Comparison of ENCODE assay signal across 9 cellular contexts in genomic region chr1:244460195-244460594, GRCh38. TPM values are rescaled to one million over a fixed set of nuclear protein-coding genes. Genes with fewer than 3 reads are reported as not detected.
A peak's percentile ranks its signal among the peaks of the same experiment; 100 is the strongest.
DNase-seq lines count a peak whose midpoint lies in the region; ATAC-seq lines count a peak whose summit lies in the region.
"Had no signal": no experiment of that assay in that cellular context is flagged by ENCODE, and none has a peak within 500 bp of the region (broad histone marks: within the 10 kb centered on the region; RNA-seq: fewer than 3 reads in every experiment).

No MANE protein-coding gene starts in this region.

- H3K9me3 Mint-ChIP-seq in activated CD8-positive, alpha-beta memory T cell treated with anti-CD3 and anti-CD28 coated beads, Interleukin-2, amount 10 ng/mL, durations not matched to agents 7 days and 5 days (ENCODE audit: low read depth) = peaks cover 6% of the 10 kb centered on the region

- peaks cover 24% of the 10 kb centered on the region for H3K36me3 Mint-ChIP-seq in activated CD8-positive, alpha-beta memory T cell treated with anti-CD3 and anti-CD28 coated beads, Interleukin-2, amount 10 ng/mL, durations not matched to agents 7 days and 5 days

- H3K27me3 ChIP-seq in BLaER1 (no peaks in the 10 kb centered on the region), mesenchymal stem cell (ENCODE audit: control insufficient read depth in 1 of 2, insufficient read depth in 1 of 2, low read length in 2 of 2) (no peaks in the 10 kb centered on the region)

- H3K4me2 ChIP-seq in BLaER1 = peak overlapping the region; percentile 64; the same call in 1 of the 2 replicates
- H3K4me2 ChIP-seq in mesenchymal stem cell (ENCODE audit: low read length, poor library complexity, severe bottlenecking) = no peak overlapping the region

- no peak overlapping the region for H3K27ac ChIP-seq in BLaER1
- no peak overlapping the region for H3K27ac ChIP-seq in mesenchymal stem cell (ENCODE audit: low read length, poor library complexity, severe bottlenecking)

- H3K18ac ChIP-seq in mesenchymal stem cell (ENCODE audit: low read depth in 1 of 2, low read length in 2 of 2) = no peak overlapping the region

- H3K79me1 ChIP-seq in mesenchymal stem cell (replicated peaks; ENCODE audit: low read length, poor library complexity, severe bottlenecking) = peaks cover 4% of the 10 kb centered on the region

- H2BK5ac ChIP-seq in mesenchymal stem cell (ENCODE audit: low read depth, low read length, poor library complexity, severe bottlenecking) = no peak overlapping the region

- no peak overlapping the region for H2BK120ac ChIP-seq in mesenchymal stem cell (ENCODE audit: low read depth, low read length)

- CTCF ChIA-PET in activated CD8-positive, alpha-beta memory T cell treated with anti-CD3 and anti-CD28 coated beads, Interleukin-2, amount 10 ng/mL, durations not matched to agents 7 days and 5 days (lab: Charles Lee) = no interaction called here

- H2BK12ac ChIP-seq in mesenchymal stem cell (ENCODE audit: low read length in 2 of 2) = no peak overlapping the region

- H3K4me1 Mint-ChIP-seq in activated CD8-positive, alpha-beta memory T cell treated with anti-CD3 and anti-CD28 coated beads, Interleukin-2, amount 10 ng/mL, durations not matched to agents 7 days and 5 days = peaks cover 19% of the 10 kb centered on the region

- no peak overlapping the region for H4K8ac ChIP-seq in mesenchymal stem cell (ENCODE audit: low read length)

- H4K20me1 ChIP-seq in BLaER1 = no peaks in the 10 kb centered on the region

- H2AFZ ChIP-seq in mesenchymal stem cell (ENCODE audit: low read depth, low read length) = no peak overlapping the region

- no peaks in the 10 kb centered on the region for H3K36me3 ChIP-seq in BLaER1
- peaks cover 7 to 8% of the 10 kb centered on the region in 2 experiments for H3K36me3 ChIP-seq in mesenchymal stem cell (ENCODE audit: control insufficient read depth in 1 of 2, insufficient read depth in 2 of 2, low read depth in 1 of 2, low read length in 2 of 2)

- no peak overlapping the region for H2AK5ac ChIP-seq in mesenchymal stem cell (ENCODE audit: low read length, severe bottlenecking)

- 0 out of 2 replicates have a peak overlapping the region, but pooled peaks have one; percentile 69 for H3K4me3 ChIP-seq in BLaER1
- H3K4me3 ChIP-seq in mesenchymal stem cell (ENCODE audit: insufficient read depth in 1 of 2, low read depth in 1 of 2, low read length in 2 of 2) = no peak overlapping the region

- 98% methylated on average over 3 of the region's 4 CpGs for WGBS in mesenchymal stem cell

- H3K9me3 ChIP-seq in BLaER1 (peaks cover 11% of the 10 kb centered on the region), mesenchymal stem cell (ENCODE audit: control insufficient read depth, low read length) (no peaks in the 10 kb centered on the region)

- no peak overlapping the region for H3K14ac ChIP-seq in mesenchymal stem cell (ENCODE audit: low read length in 2 of 2)

- H3K9ac ChIP-seq in BLaER1 (no peak overlapping the region), mesenchymal stem cell (ENCODE audit: low read length) (peak overlapping the region; percentile 94)

- no peaks in the 10 kb centered on the region for H3K27me3 Mint-ChIP-seq in activated CD8-positive, alpha-beta memory T cell treated with anti-CD3 and anti-CD28 coated beads, Interleukin-2, amount 10 ng/mL, durations not matched to agents 7 days and 5 days

- H3K4me1 ChIP-seq in BLaER1 (peaks cover 11% of the 10 kb centered on the region), mesenchymal stem cell (ENCODE audit: control insufficient read depth, insufficient read depth, low read depth, low read length) (peaks cover 5% of the 10 kb centered on the region)

- H3K27ac Mint-ChIP-seq in activated CD8-positive, alpha-beta memory T cell treated with anti-CD3 and anti-CD28 coated beads, Interleukin-2, amount 10 ng/mL, durations not matched to agents 7 days and 5 days = peak overlapping the region; percentile 96

- H2BK15ac ChIP-seq in mesenchymal stem cell (ENCODE audit: low read depth, poor library complexity, severe bottlenecking) = no peak overlapping the region

- H3K23ac ChIP-seq in mesenchymal stem cell (ENCODE audit: low read length in 2 of 2) = no peak overlapping the region

- DNase-seq in HT-29 (ENCODE audit: low spot score) (peak; percentile 17), mesenchymal stem cell (no peak), NCI-H2196 (lab: John Stamatoyannopoulos, UW; ENCODE audit: unreplicated experiment) (no peak)
- peak; percentile 61 for DNase-seq in activated CD8-positive, alpha-beta memory T cell treated with anti-CD3 and anti-CD28 coated beads, Interleukin-2, amount 10 ng/mL, durations not matched to agents 7 days and 5 days
- DNase-seq: NCI-H1417 treated with DMSO at 0.1 percent for 48 hours had no signal

- H4K91ac ChIP-seq in mesenchymal stem cell (ENCODE audit: low read length) = no peak overlapping the region

- ATAC-seq in activated CD8-positive, alpha-beta memory T cell treated with anti-CD3 and anti-CD28 coated beads, Interleukin-2, amount 10 ng/mL, durations not matched to agents 7 days and 5 days = no peak
- ATAC-seq in HG02759 (IDR thresholded peaks at IDR 0.05; ENCODE audit: unreplicated experiment) (no peak), GM21576 (IDR thresholded peaks at IDR 0.05; ENCODE audit: unreplicated experiment) (no peak), GM19351 (IDR thresholded peaks at IDR 0.05; ENCODE audit: unreplicated experiment) (no peak)

- H3K4me3 Mint-ChIP-seq in activated CD8-positive, alpha-beta memory T cell treated with anti-CD3 and anti-CD28 coated beads, Interleukin-2, amount 10 ng/mL, durations not matched to agents 7 days and 5 days = peak overlapping the region; percentile 83

- H3K4ac ChIP-seq in mesenchymal stem cell (ENCODE audit: low read depth in 1 of 2, low read length in 2 of 2) = no peak overlapping the region

RNA-seq across cellular contexts. Expression of gene CATSPERE, which starts 0.9 kb away (rescaled TPM):
- not detected in 2 replicates for total RNA-seq in HT-29 (2014; rRNA removed; shearing (Covaris generic))
- under 1 TPM; 0.30 to 0.44 TPM for total RNA-seq in activated CD8-positive, alpha-beta memory T cell treated with anti-CD3 and anti-CD28 coated beads, Interleukin-2, amount 10 ng/mL, durations not matched to agents 7 days and 5 days
- 0.14 TPM for polyA plus RNA-seq in mesenchymal stem cell (2013, experiment 1 of 2)
- 0.14 TPM for polyA plus RNA-seq in mesenchymal stem cell (2013, experiment 2 of 2)

RNA-seq across cellular contexts. Expression of gene ADSS2, which starts 8.5 kb away (rescaled TPM):
- 38.5 and 41.3 TPM in 2 replicates for total RNA-seq in HT-29 (2014; rRNA removed; shearing (Covaris generic))
- 10 to 100 TPM; 52.0 to 66.7 TPM for total RNA-seq in activated CD8-positive, alpha-beta memory T cell treated with anti-CD3 and anti-CD28 coated beads, Interleukin-2, amount 10 ng/mL, durations not matched to agents 7 days and 5 days
- polyA plus RNA-seq in mesenchymal stem cell (2013, experiment 1 of 2) = 28.0 TPM
- 29.9 TPM for polyA plus RNA-seq in mesenchymal stem cell (2013, experiment 2 of 2)

Comparison
In these comparisons a context has a peak if more than half of its experiments do, and no peak if none do; other contexts are left out.
1. DNase-seq: peak in HT-29 (single experiment) and activated CD8-positive, alpha-beta memory T cell treated with anti-CD3 and anti-CD28 coated beads, Interleukin-2, amount 10 ng/mL, durations not matched to agents 7 days and 5 days (single experiment); none in mesenchymal stem cell (single experiment) and NCI-H2196 (single experiment).